ENCODE assay signal across 14 cellular contexts in the genomic region with DNA sequence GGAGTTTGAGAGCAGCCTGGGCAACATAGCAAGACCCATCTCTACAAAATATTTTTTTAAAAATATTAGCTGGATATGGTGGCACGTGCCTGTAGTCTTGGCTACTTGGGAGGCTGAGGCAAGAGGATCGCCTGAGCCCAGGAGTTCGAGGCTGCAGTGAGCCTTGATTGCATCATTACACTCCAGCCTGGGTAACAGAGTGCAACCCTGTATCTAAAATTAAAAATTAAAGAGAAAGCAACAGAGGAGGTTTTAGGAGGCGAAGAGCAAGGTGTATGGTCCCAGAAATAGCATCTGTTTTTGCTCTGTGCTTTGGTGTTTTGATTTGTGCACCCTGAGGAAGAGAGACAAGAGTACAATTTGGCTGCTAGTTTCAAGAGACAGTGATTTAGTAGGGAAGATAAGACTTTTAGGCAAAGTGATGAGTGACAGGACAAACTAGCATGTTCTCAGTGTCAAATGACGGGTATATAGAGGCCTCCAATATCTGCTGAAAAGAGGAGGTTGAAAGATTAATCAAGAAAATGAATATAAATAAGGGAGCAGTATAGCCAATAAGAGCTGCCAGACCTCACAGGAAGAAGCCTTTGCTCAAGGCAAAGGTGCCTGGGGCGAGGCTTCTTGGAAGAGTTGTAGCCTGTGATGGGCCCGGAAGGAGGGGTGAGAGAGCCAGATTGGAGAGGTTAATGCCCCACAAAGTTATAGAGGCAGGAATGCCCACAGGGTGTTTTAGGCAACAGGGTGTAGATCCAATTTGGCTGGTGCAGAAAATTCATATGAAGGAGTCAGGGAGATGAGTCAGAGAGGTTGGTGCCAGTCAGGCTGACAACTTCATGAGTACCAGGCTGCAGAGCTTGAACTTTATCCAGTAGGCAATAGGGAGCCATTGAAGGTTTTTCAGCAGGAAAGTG. TPM values are rescaled to one million over a fixed set of nuclear protein-coding genes. Genes with fewer than 3 reads are reported as not detected.
DNase-seq lines count a peak whose midpoint lies in the region; ATAC-seq and TF ChIP-seq lines count a peak whose summit lies in the region.
"Had no signal": no experiment of that assay in that cellular context is flagged by ENCODE, and none has a peak within 500 bp of the region (broad histone marks: within the 10 kb centered on the region; RNA-seq: fewer than 3 reads in every experiment).

No MANE protein-coding gene starts in this region.

- H3K27me3 Mint-ChIP-seq in activated T-helper 2 cell treated with anti-CD3 and anti-CD28 coated beads, Interferon-gamma antibody, Interleukin-2, Interleukin-4, amounts not matched to agents 10 μg/mL and 5 μg/mL and 100 μg/mL, durations not matched to agents 14 hours and 24 hours and 36 hours (ENCODE audit: low read depth), result peaks cover 48% of the 10 kb centered on the region

- peaks cover 5% of the 10 kb centered on the region for H3K4me1 Mint-ChIP-seq in activated T-helper 2 cell treated with anti-CD3 and anti-CD28 coated beads, Interferon-gamma antibody, Interleukin-2, Interleukin-4, amounts not matched to agents 10 μg/mL and 5 μg/mL and 100 μg/mL, durations not matched to agents 14 hours and 24 hours and 36 hours (ENCODE audit: low read depth)
- H3K4me1 Mint-ChIP-seq: neural crest cell had no signal

- ATAC-seq in sciatic nerve, result peak; percentile 9
- ATAC-seq: GM12878 had no signal

- no peak overlapping the region for H3K27ac Mint-ChIP-seq in activated T-helper 2 cell treated with anti-CD3 and anti-CD28 coated beads, Interferon-gamma antibody, Interleukin-2, Interleukin-4, amounts not matched to agents 10 μg/mL and 5 μg/mL and 100 μg/mL, durations not matched to agents 14 hours and 24 hours and 36 hours
- H3K27ac Mint-ChIP-seq: activated naive CD8-positive, alpha-beta T cell treated with anti-CD3 and anti-CD28 coated beads for 36 hours had no signal

- H3K4me3 ChIP-seq in fibroblast of mammary gland (ENCODE audit: control insufficient read depth, low read depth, low read length), result no peak overlapping the region
- H3K4me3 ChIP-seq: GM12878 had no signal

- intact Hi-C loops in sciatic nerve (cut with DNase I), result no loop called here
- intact Hi-C loops in activated T-helper 2 cell treated with anti-CD3 and anti-CD28 coated beads, Interferon-gamma antibody, Interleukin-2, Interleukin-4, amounts not matched to agents 10 μg/mL and 5 μg/mL and 100 μg/mL, durations not matched to agents 14 hours and 24 hours and 36 hours (cut with micrococcal nuclease), result no loop called here

- no peak overlapping the region for H3K4me3 Mint-ChIP-seq in activated T-helper 2 cell treated with anti-CD3 and anti-CD28 coated beads, Interferon-gamma antibody, Interleukin-2, Interleukin-4, amounts not matched to agents 10 μg/mL and 5 μg/mL and 100 μg/mL, durations not matched to agents 14 hours and 24 hours and 36 hours (ENCODE audit: low read depth)
- H3K4me3 Mint-ChIP-seq: activated naive CD8-positive, alpha-beta T cell treated with anti-CD3 and anti-CD28 coated beads for 36 hours; neural crest cell had no signal

- no peaks in the 10 kb centered on the region for H3K9me3 Mint-ChIP-seq in activated T-helper 2 cell treated with anti-CD3 and anti-CD28 coated beads, Interferon-gamma antibody, Interleukin-2, Interleukin-4, amounts not matched to agents 10 μg/mL and 5 μg/mL and 100 μg/mL, durations not matched to agents 14 hours and 24 hours and 36 hours
- H3K9me3 Mint-ChIP-seq: activated naive CD8-positive, alpha-beta T cell treated with anti-CD3 and anti-CD28 coated beads for 36 hours; neural crest cell had no signal

- H3K36me3 Mint-ChIP-seq in activated T-helper 2 cell treated with anti-CD3 and anti-CD28 coated beads, Interferon-gamma antibody, Interleukin-2, Interleukin-4, amounts not matched to agents 10 μg/mL and 5 μg/mL and 100 μg/mL, durations not matched to agents 14 hours and 24 hours and 36 hours (ENCODE audit: low read depth), result no peaks in the 10 kb centered on the region
- H3K36me3 Mint-ChIP-seq: activated naive CD8-positive, alpha-beta T cell treated with anti-CD3 and anti-CD28 coated beads for 36 hours had no signal

- peak; percentile 38 for DNase-seq in ELR (ENCODE audit: low read depth)
- peak; percentile 39 for DNase-seq in T1000 (lab: John Stamatoyannopoulos, UW)
- DNase-seq in fibroblast of mammary gland (ENCODE audit: low read depth), result peak; percentile 12
- DNase-seq in sciatic nerve (ENCODE audit: low spot score), result no peak
- DNase-seq in NCI-H1436 treated with DMSO at 0.1 percent for 48 hours (lab: John Stamatoyannopoulos, UW), result no peak
- no peak for DNase-seq in activated T-helper 2 cell treated with anti-CD3 and anti-CD28 coated beads, Interferon-gamma antibody, Interleukin-2, Interleukin-4, amounts not matched to agents 10 μg/mL and 5 μg/mL and 100 μg/mL, durations not matched to agents 14 hours and 24 hours and 36 hours (ENCODE audit: low spot score)
- no peak for DNase-seq in foreskin melanocyte
- DNase-seq in GDM1 (lab: John Stamatoyannopoulos, UW), result no peak
- DNase-seq: activated naive CD8-positive, alpha-beta T cell treated with anti-CD3 and anti-CD28 coated beads for 36 hours; DMS53; NCI-H526; RPMI8226 had no signal

- TF ChIP-seq CTCF in fibroblast of mammary gland (conservative IDR thresholded peaks at IDR 0.05; ENCODE audit: control insufficient read depth, insufficient read depth, low read depth, low read length), result no peak

RNA-seq across cellular contexts. Expression of a gene that starts 11.4 kb away (rescaled TPM):
- 21.4 TPM for total RNA-seq in sciatic nerve
- 4.5 and 5.1 TPM in 2 replicates for total RNA-seq in activated T-helper 2 cell treated with anti-CD3 and anti-CD28 coated beads, Interferon-gamma antibody, Interleukin-2, Interleukin-4, amounts not matched to agents 10 μg/mL and 5 μg/mL and 100 μg/mL, durations not matched to agents 14 hours and 24 hours and 36 hours
- total RNA-seq: neural crest cell had no signal

Comparison
In these comparisons a context has a peak if more than half of its experiments do, and no peak if none do; other contexts are left out.
1. DNase-seq: peak in ELR (single experiment), T1000 (single experiment) and fibroblast of mammary gland (single experiment); none in sciatic nerve (single experiment), NCI-H1436 treated with DMSO at 0.1 percent for 48 hours (single experiment), activated T-helper 2 cell treated with anti-CD3 and anti-CD28 coated beads, Interferon-gamma antibody, Interleukin-2, Interleukin-4, amounts not matched to agents 10 μg/mL and 5 μg/mL and 100 μg/mL, durations not matched to agents 14 hours and 24 hours and 36 hours (single experiment), foreskin melanocyte (single experiment) and GDM1 (single experiment).